9 cellular contexts compared by ENCODE assay signal in genomic region chr19:32570081-32570785, GRCh38. TPM values are rescaled to one million over a fixed set of nuclear protein-coding genes. Genes with fewer than 3 reads are reported as not detected.
A peak's percentile ranks its signal among the peaks of the same experiment; 100 is the strongest.
DNase-seq lines count a peak whose midpoint lies in the region; ATAC-seq, FAIRE-seq and TF ChIP-seq lines count a peak whose summit lies in the region.
"Had no signal": no experiment of that assay in that cellular context is flagged by ENCODE, and none has a peak within 500 bp of the region (broad histone marks: within the 10 kb centered on the region; RNA-seq: fewer than 3 reads in every experiment).

No MANE protein-coding gene starts in this region.

- H3K9me3 Mint-ChIP-seq in astrocyte (ENCODE audit: unreplicated experiment): peaks cover 2% of the 10 kb centered on the region

- H3K9me3 ChIP-seq in MG63 (no peaks in the 10 kb centered on the region), astrocyte (ENCODE audit: insufficient read depth, low read depth, low read length) (no peaks in the 10 kb centered on the region), gastrocnemius medialis (no peaks in the 10 kb centered on the region)
- H3K9me3 ChIP-seq: BLaER1 had no signal

- H3K4me3 ChIP-seq in MG63 (peak overlapping the region; percentile 20; the same call in 1 of the 2 replicates), astrocyte (ENCODE audit: insufficient read depth, low read depth, low read length) (no peak overlapping the region), gastrocnemius medialis (no peak overlapping the region)
- H3K4me3 ChIP-seq: BLaER1 had no signal

- no peaks in the 10 kb centered on the region for H3K36me3 Mint-ChIP-seq in astrocyte (ENCODE audit: low read depth, unreplicated experiment)

- no peaks in the 10 kb centered on the region for H3K36me3 ChIP-seq in MG63
- no peaks in the 10 kb centered on the region for H3K36me3 ChIP-seq in astrocyte (ENCODE audit: insufficient read depth, low read length)
- H3K36me3 ChIP-seq in gastrocnemius medialis: no peaks in the 10 kb centered on the region
- H3K36me3 ChIP-seq: BLaER1 had no signal

- no peak overlapping the region for H3K9ac ChIP-seq in astrocyte (ENCODE audit: low read length)
- H3K9ac ChIP-seq: BLaER1 had no signal

- H3K27ac Mint-ChIP-seq in astrocyte (ENCODE audit: unreplicated experiment): no peak overlapping the region

- intact Hi-C loops in gastrocnemius medialis (cut with DNase I; ENCODE audit: low total_unique reads): no loop called here

- H3K79me2 ChIP-seq in astrocyte (ENCODE audit: insufficient read depth, low read length): no peaks in the 10 kb centered on the region

- H4K20me1 ChIP-seq in astrocyte (ENCODE audit: insufficient read depth, low read length): no peaks in the 10 kb centered on the region
- H4K20me1 ChIP-seq: BLaER1 had no signal

- H3K4me3 Mint-ChIP-seq in astrocyte (ENCODE audit: unreplicated experiment): no peak overlapping the region

- in situ Hi-C loops in SK-MEL-5 (cut with HindIII; ENCODE audit: low pct_unique_long_range_greater_than_20kb, low sequenced_read_pairs) (no loop called here), gastrocnemius medialis (cut with MboI; ENCODE audit: low sequenced_read_pairs in 4 of 4) (loop anchor here in 3 of 4 donors (25.0 kb wide), 1 partner anchor 258 kb away; no protein-coding TSS in a partner anchor)

- H3K4me2 ChIP-seq in astrocyte (ENCODE audit: low read length): no peak overlapping the region
- H3K4me2 ChIP-seq: BLaER1 had no signal

- DNase-seq in NCI-H1436 (lab: John Stamatoyannopoulos, UW): peak; percentile 39
- no peak for DNase-seq in NCI-H1436 treated with DMSO at 0.1 percent for 48 hours (lab: John Stamatoyannopoulos, UW)
- DNase-seq in MG63: peak; percentile 57
- DNase-seq in SK-MEL-5 (ENCODE audit: low read depth, low spot score): peak; percentile 72
- peak; percentile 6 for DNase-seq in astrocyte (ENCODE audit: low read depth)
- DNase-seq in hippocampal formation (lab: John Stamatoyannopoulos, UW): peak; percentile 35 to 75
- DNase-seq in gastrocnemius medialis: peak; percentile 5 to 15

- H3K4me1 ChIP-seq in astrocyte (ENCODE audit: insufficient read depth, low read length) (no peaks in the 10 kb centered on the region), gastrocnemius medialis (no peaks in the 10 kb centered on the region)

- TF ChIP-seq POLR2A in gastrocnemius medialis (IDR thresholded peaks at IDR 0.05): no peak

- no peak overlapping the region for H3K27ac ChIP-seq in astrocyte (ENCODE audit: low read depth, low read length)
- H3K27ac ChIP-seq in gastrocnemius medialis: no peak overlapping the region
- H3K27ac ChIP-seq: BLaER1 had no signal

- H3K27me3 Mint-ChIP-seq in astrocyte (ENCODE audit: low read depth, unreplicated experiment): peaks cover 19% of the 10 kb centered on the region

- no peaks in the 10 kb centered on the region for H3K4me1 Mint-ChIP-seq in astrocyte (ENCODE audit: low read depth, unreplicated experiment)

- H2AFZ ChIP-seq in astrocyte (ENCODE audit: low read depth, low read length): no peak overlapping the region

- H3K27me3 ChIP-seq in MG63 (no peaks in the 10 kb centered on the region), astrocyte (ENCODE audit: insufficient read depth, low read length) (no peaks in the 10 kb centered on the region), gastrocnemius medialis (peaks cover 6 to 8% (median 8%) of the 10 kb centered on the region in 3 donors)
- H3K27me3 ChIP-seq: BLaER1 had no signal

- ATAC-seq in gastrocnemius medialis (no peak), HG02759 (IDR thresholded peaks at IDR 0.05; ENCODE audit: unreplicated experiment) (no peak)

- peak; percentile 68 for TF ChIP-seq CTCF in astrocyte (IDR thresholded peaks at IDR 0.05; ENCODE audit: insufficient read depth, low read depth, low read length)
- TF ChIP-seq CTCF in gastrocnemius medialis (IDR thresholded peaks at IDR 0.05 in 4 of 5, conservative IDR thresholded peaks at IDR 0.05 in 1 of 5): peak in 4 of 5 experiments; percentile 25 to 43 (median 35)

- FAIRE-seq in astrocyte (lab: Jason Lieb, UNC): no peak

RNA-seq across cellular contexts. Expression of gene PDCD5, which starts 10.8 kb away (rescaled TPM):
- 245 and 384 TPM in 2 replicates for total RNA-seq in MG63 (2014; rRNA removed; shearing (Covaris generic); ENCODE audit: low replicate concordance)
- 126 and 132 TPM in 2 replicates for total RNA-seq in SK-MEL-5 (2014; rRNA removed; shearing (Covaris generic))
- 66.5 and 100 TPM in 2 replicates for polyA plus RNA-seq in SK-MEL-5 (2015; cell fraction: cytosol; rRNA removed)
- polyA plus RNA-seq in SK-MEL-5 (2015; cell fraction: nucleus; rRNA removed): 54.6 and 76.7 TPM in 2 replicates
- total RNA-seq in astrocyte (120 and 127 TPM in 2 replicates), gastrocnemius medialis (100 to 1,000 TPM; 121 to 201 (median 170) TPM)
